18 cellular contexts compared by ENCODE assay signal in the genomic region with DNA sequence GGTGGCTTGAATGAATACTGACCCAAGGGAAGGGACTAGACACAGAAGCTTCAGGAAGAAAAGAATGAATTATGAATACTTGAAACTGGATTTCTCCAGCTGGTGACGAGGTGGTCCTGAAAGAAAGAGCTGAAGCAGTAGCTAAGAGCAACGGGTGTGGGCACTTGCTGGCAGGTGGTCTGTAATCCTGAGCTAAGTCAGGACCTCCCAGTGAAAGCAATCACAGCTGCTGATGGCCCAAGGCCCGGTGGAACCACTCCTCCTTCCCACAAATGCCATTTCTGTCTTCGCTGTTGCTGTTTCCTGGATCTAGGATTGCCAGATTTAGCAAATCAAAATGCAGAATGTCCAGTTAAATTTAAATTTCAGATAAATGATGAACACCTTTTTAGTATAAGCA.
"Had no signal": no experiment of that assay in that cellular context is flagged by ENCODE, and none has a peak within 500 bp of the region (broad histone marks: within the 10 kb centered on the region; RNA-seq: fewer than 3 reads in every experiment).

No MANE protein-coding gene starts in this region.

- H3K9me3 ChIP-seq: heart left ventricle, right atrium auricular region, sigmoid colon, stomach, thoracic aorta, transverse colon had no signal

- H3K4me3 ChIP-seq: heart left ventricle, lung, right atrium auricular region, sigmoid colon, stomach, thoracic aorta, transverse colon had no signal

- H3K36me3 Mint-ChIP-seq: naive thymus-derived CD4-positive, alpha-beta T cell had no signal

- H3K27me3 ChIP-seq: heart left ventricle, right atrium auricular region, sigmoid colon, stomach, transverse colon had no signal

- DNase-seq: effector memory CD4-positive, alpha-beta T cell; heart left ventricle; hippocampal formation; left ventricle myocardium superior; mesenchymal stem cell; midbrain; naive thymus-derived CD4-positive, alpha-beta T cell; nephron progenitor cell; sigmoid colon; small intestine; stimulated activated CD4-positive, alpha-beta T cell treated with anti-CD3 and anti-CD28 coated beads, Interleukin-12 subunit alpha, Interleukin-12 subunit beta, amount 100 ng/mL, for 4 hours; stimulated activated naive CD4-positive, alpha-beta T cell; stomach; substantia nigra; transverse colon had no signal

- H3K27ac Mint-ChIP-seq: naive thymus-derived CD4-positive, alpha-beta T cell had no signal

- H3K27ac ChIP-seq: heart left ventricle, right atrium auricular region, sigmoid colon, stomach, thoracic aorta, transverse colon had no signal

- H3K36me3 ChIP-seq: heart left ventricle, right atrium auricular region, sigmoid colon, stomach, thoracic aorta, transverse colon had no signal

- H3K4me3 Mint-ChIP-seq: naive thymus-derived CD4-positive, alpha-beta T cell; nephron progenitor cell had no signal

- H3K9me3 Mint-ChIP-seq: nephron progenitor cell had no signal
